21 cellular contexts compared by ENCODE assay signal in genomic region chr16:29151317-29151716, GRCh38.
DNase-seq lines count a peak whose midpoint lies in the region; ATAC-seq and TF ChIP-seq lines count a peak whose summit lies in the region.
"Had no signal": no experiment of that assay in that cellular context is flagged by ENCODE, and none has a peak within 500 bp of the region (broad histone marks: within the 10 kb centered on the region; RNA-seq: fewer than 3 reads in every experiment).

No MANE protein-coding gene starts in this region.

- H3K27ac Mint-ChIP-seq in activated CD4-positive, alpha-beta T cell treated with anti-CD3 and anti-CD28 coated beads, Interleukin-2, amount 10 ng/mL, durations not matched to agents 7 days and 5 days = peak overlapping the region; percentile 96
- H3K27ac Mint-ChIP-seq: GM23338 had no signal

- H2AK5ac ChIP-seq in IMR-90 (ENCODE audit: low read depth, low read length) = no peak overlapping the region

- CTCF ChIA-PET in activated CD4-positive, alpha-beta T cell treated with anti-CD3 and anti-CD28 coated beads, Interleukin-2, amount 10 ng/mL, durations not matched to agents 7 days and 5 days (lab: Charles Lee) = no interaction called here
- CTCF ChIA-PET in IMR-90 (lab: Yijun Ruan, JAX) = no interaction called here

- dilution Hi-C loops in IMR-90 (cut with HindIII; ENCODE audit: low sequenced_read_pairs, unreplicated experiment) = no loop called here

- no peak overlapping the region for H3K9ac ChIP-seq in IMR-90 (ENCODE audit: low read depth, low read length)

- no peak overlapping the region for H3K23ac ChIP-seq in IMR-90 (ENCODE audit: low read depth, low read length)

- H2BK15ac ChIP-seq in IMR-90 (ENCODE audit: low read depth, low read length) = no peak overlapping the region

- TF ChIP-seq CTCF in IMR-90 (conservative IDR thresholded peaks at IDR 0.05; ENCODE audit: low read depth, low read length) = no peak
- no peak for TF ChIP-seq CTCF in right lobe of liver (IDR thresholded peaks at IDR 0.05)
- TF ChIP-seq CTCF in neutrophil (IDR thresholded peaks at IDR 0.05) = no peak

- no peak overlapping the region for H2BK120ac ChIP-seq in IMR-90 (ENCODE audit: low read depth, low read length)

- H3K27ac ChIP-seq in IMR-90 (ENCODE audit: insufficient read depth, low read length) (no peak overlapping the region), right lobe of liver (peak overlapping the region in 2 of 3 donors; percentile 36 to 98), neutrophil (peak overlapping the region; percentile 67)
- H3K27ac ChIP-seq: 22Rv1 had no signal

- H3K27me3 ChIP-seq in IMR-90 (ENCODE audit: control insufficient read depth, insufficient read depth, low read length) (no peaks in the 10 kb centered on the region; the same call in 1 of the 2 replicates), right lobe of liver (no peaks in the 10 kb centered on the region), neutrophil (no peaks in the 10 kb centered on the region)

- H3K4ac ChIP-seq in IMR-90 (ENCODE audit: low read depth, low read length) = peak overlapping the region; percentile 35; the same call in 1 of the 2 replicates

- no peaks in the 10 kb centered on the region for H4K20me1 ChIP-seq in IMR-90 (ENCODE audit: insufficient read depth, low read length)

- no peak overlapping the region for H4K5ac ChIP-seq in IMR-90 (ENCODE audit: low read depth, low read length)

- no TSS peak for BruUV-seq in IMR-90 (replicated peaks; lab: Mats Ljungman, UMichigan)

- TF ChIP-seq RAD21 in IMR-90 (IDR thresholded peaks at IDR 0.05; ENCODE audit: low read length) = no peak

- H3K9me1 ChIP-seq in IMR-90 (ENCODE audit: insufficient read depth, low read length) = no peaks in the 10 kb centered on the region; the same call in none of the 2 replicates

- H3K4me3 Mint-ChIP-seq in activated CD4-positive, alpha-beta T cell treated with anti-CD3 and anti-CD28 coated beads, Interleukin-2, amount 10 ng/mL, durations not matched to agents 7 days and 5 days = no peak overlapping the region
- H3K4me3 Mint-ChIP-seq: GM23338 had no signal

- 100% methylated on average over 4 of the region's 12 CpGs; no CpG with 5 or more reads in 1 of the 2 experiments for WGBS in IMR-90 (ENCODE audit: extremely low coverage in 2 of 2, insufficient read length in 1 of 2), 2 experiments
- 40% methylated on average over 1 of the region's 12 CpGs for WGBS in right lobe of liver (ENCODE audit: insufficient coverage, low coverage, low lambda C conversion rate, missing lambda C conversion rate)

- no peak overlapping the region for H3K14ac ChIP-seq in IMR-90 (replicated peaks; ENCODE audit: low read depth, low read length)

- in situ Hi-C loops in IMR-90 (cut with MboI; ENCODE audit: low sequenced_read_pairs) = no loop called here

- H3K36me3 Mint-ChIP-seq in activated CD4-positive, alpha-beta T cell treated with anti-CD3 and anti-CD28 coated beads, Interleukin-2, amount 10 ng/mL, durations not matched to agents 7 days and 5 days (ENCODE audit: low read depth) = peaks cover 30% of the 10 kb centered on the region

- ATAC-seq in IMR-90 (ENCODE audit: low read depth) (no peak), right lobe of liver (no peak)
- ATAC-seq: GM23338, HCT116 had no signal

- no peak overlapping the region for H4K8ac ChIP-seq in IMR-90 (ENCODE audit: low read depth in 2 of 2, low read length in 2 of 2)

- H4K91ac ChIP-seq in IMR-90 (ENCODE audit: insufficient read depth, low read depth, low read length) = no peak overlapping the region; the same call in 1 of the 2 replicates

- 0 out of 2 replicates have a peak, but pooled peaks cover 2% of the 10 kb centered on the region for H3K36me3 ChIP-seq in IMR-90 (ENCODE audit: control insufficient read depth, insufficient read depth, low read length)
- no peaks in the 10 kb centered on the region for H3K36me3 ChIP-seq in right lobe of liver
- no peaks in the 10 kb centered on the region for H3K36me3 ChIP-seq in neutrophil

- H3K18ac ChIP-seq in IMR-90 (ENCODE audit: low read depth, low read length) = no peak overlapping the region

- DNase-seq in activated CD4-positive, alpha-beta T cell treated with anti-CD3 and anti-CD28 coated beads, Interleukin-2, amount 10 ng/mL, durations not matched to agents 7 days and 5 days = no peak
- no peak for DNase-seq in activated CD4-positive, alpha-beta T cell treated with anti-CD3 and anti-CD28 coated beads for 4 hours
- no peak for DNase-seq in IMR-90
- DNase-seq in right lobe of liver = peak in 1 of 3 donors; percentile 62
- DNase-seq in NCI-H1105 treated with DMSO at 0.1 percent for 48 hours (lab: John Stamatoyannopoulos, UW) = no peak
- DNase-seq in mucosa of gallbladder (ENCODE audit: low spot score) = no peak
- DNase-seq in foreskin melanocyte = no peak
- DNase-seq: AML-193, DMS79, KG1, MV-4-11, NCI-H1417, NCI-H187, NCI-H2227 treated with DMSO at 0.1 percent for 48 hours, NCI-H510A treated with DMSO at 0.1 percent for 48 hours, NCI-H82, RPMI8226 had no signal

- peak overlapping the region; percentile 35; the same call in 1 of the 2 replicates for H2BK20ac ChIP-seq in IMR-90 (ENCODE audit: low read depth, low read length)

- no peaks in the 10 kb centered on the region for H3K9me3 Mint-ChIP-seq in activated CD4-positive, alpha-beta T cell treated with anti-CD3 and anti-CD28 coated beads, Interleukin-2, amount 10 ng/mL, durations not matched to agents 7 days and 5 days
- H3K9me3 Mint-ChIP-seq: GM23338 had no signal

- POLR2A ChIA-PET in activated CD4-positive, alpha-beta T cell treated with anti-CD3 and anti-CD28 coated beads, Interleukin-2, amount 10 ng/mL, durations not matched to agents 7 days and 5 days (lab: Charles Lee) = no interaction called here
- POLR2A ChIA-PET in IMR-90 (lab: Charles Lee; ENCODE audit: unreplicated experiment) = no interaction called here

- TF ChIP-seq POLR2A in IMR-90 (IDR thresholded peaks at IDR 0.05; ENCODE audit: low read depth, low read length) = no peak
- no peak for TF ChIP-seq POLR2A in right lobe of liver (IDR thresholded peaks at IDR 0.05)

- no peak overlapping the region for H3K4me2 ChIP-seq in IMR-90 (ENCODE audit: low read depth, low read length)
- H3K4me2 ChIP-seq: GM23338 had no signal

- H3K4me1 ChIP-seq in IMR-90 (ENCODE audit: control insufficient read depth, insufficient read depth, low read length) (peaks cover 14% of the 10 kb centered on the region), right lobe of liver (peaks cover 0 to 31% (median 15%) of the 10 kb centered on the region in 4 donors), neutrophil (ENCODE audit: control insufficient read depth in 1 of 2, insufficient read depth in 1 of 2, low read depth in 1 of 2, low read length in 1 of 2) (peaks cover 49 to 54% of the 10 kb centered on the region in 2 experiments)

- no peak overlapping the region for H2AK9ac ChIP-seq in IMR-90 (replicated peaks; ENCODE audit: low read depth, low read length, poor library complexity)

- intact Hi-C loops in IMR-90 (cut with micrococcal nuclease) = no loop called here
- intact Hi-C loops in right lobe of liver (cut with DNase I) = no loop called here

- no peaks in the 10 kb centered on the region for H3K9me3 ChIP-seq in IMR-90 (ENCODE audit: control insufficient read depth, insufficient read depth, low read length)
- no peaks in the 10 kb centered on the region for H3K9me3 ChIP-seq in right lobe of liver
- no peaks in the 10 kb centered on the region for H3K9me3 ChIP-seq in neutrophil

- peaks cover 82% of the 10 kb centered on the region for H3K4me1 Mint-ChIP-seq in activated CD4-positive, alpha-beta T cell treated with anti-CD3 and anti-CD28 coated beads, Interleukin-2, amount 10 ng/mL, durations not matched to agents 7 days and 5 days

- H2AFZ ChIP-seq in IMR-90 (replicated peaks; ENCODE audit: low read length, poor library complexity) = no peak overlapping the region
- H2AFZ ChIP-seq: GM23338 had no signal

- H2BK5ac ChIP-seq in IMR-90 (ENCODE audit: low read depth, low read length, poor library complexity, severe bottlenecking) = no peak overlapping the region

- H3K27me3 Mint-ChIP-seq in activated CD4-positive, alpha-beta T cell treated with anti-CD3 and anti-CD28 coated beads, Interleukin-2, amount 10 ng/mL, durations not matched to agents 7 days and 5 days = no peaks in the 10 kb centered on the region

- H3K4me3 ChIP-seq in IMR-90 (ENCODE audit: insufficient read depth, low read depth, low read length) (no peak overlapping the region), right lobe of liver (no peak overlapping the region), neutrophil (ENCODE audit: low read depth in 1 of 2, low read length in 1 of 2) (no peak overlapping the region)
- H3K4me3 ChIP-seq: GM23338 had no signal

- no peak overlapping the region for H3K56ac ChIP-seq in IMR-90 (ENCODE audit: extremely low read depth, insufficient read depth, low read length)

- H3K79me1 ChIP-seq in IMR-90 (ENCODE audit: low read depth in 1 of 2, low read length in 2 of 2) = no peaks in the 10 kb centered on the region

TF ChIP-seq in IMR-90, 13 proteins besides CTCF, POLR2A, EP300 and RAD21 (continues in another document):
- TF ChIP-seq MXI1 (IDR thresholded peaks at IDR 0.05; ENCODE audit: borderline replicate concordance, low read depth, low read length) (no peak), SMC3 (IDR thresholded peaks at IDR 0.05; ENCODE audit: low read depth, low read length) (no peak), CHD1 (IDR thresholded peaks at IDR 0.05; ENCODE audit: low read depth, low read length) (no peak), USF2 (IDR thresholded peaks at IDR 0.05; ENCODE audit: low read depth, low read length) (no peak), RFX5 (IDR thresholded peaks at IDR 0.05; ENCODE audit: low read depth, low read length) (no peak), BHLHE40 (IDR thresholded peaks at IDR 0.05; ENCODE audit: low read depth, low read length) (no peak), NFE2L2 (IDR thresholded peaks at IDR 0.05; ENCODE audit: low read depth, low read length) (no peak), FOS (IDR thresholded peaks at IDR 0.05; ENCODE audit: low read depth, low read length) (no peak), MAZ (IDR thresholded peaks at IDR 0.05; ENCODE audit: borderline replicate concordance, low read depth, low read length) (no peak), CEBPB (IDR thresholded peaks at IDR 0.05; ENCODE audit: low read depth, low read length) (no peak), MAFK (IDR thresholded peaks at IDR 0.05; ENCODE audit: low read depth, low read length) (no peak), RCOR1 (IDR thresholded peaks at IDR 0.05; ENCODE audit: insufficient replicate concordance, low read length) (no peak)
